Comparison of ENCODE assay signal across 9 cellular contexts in the genomic region with DNA sequence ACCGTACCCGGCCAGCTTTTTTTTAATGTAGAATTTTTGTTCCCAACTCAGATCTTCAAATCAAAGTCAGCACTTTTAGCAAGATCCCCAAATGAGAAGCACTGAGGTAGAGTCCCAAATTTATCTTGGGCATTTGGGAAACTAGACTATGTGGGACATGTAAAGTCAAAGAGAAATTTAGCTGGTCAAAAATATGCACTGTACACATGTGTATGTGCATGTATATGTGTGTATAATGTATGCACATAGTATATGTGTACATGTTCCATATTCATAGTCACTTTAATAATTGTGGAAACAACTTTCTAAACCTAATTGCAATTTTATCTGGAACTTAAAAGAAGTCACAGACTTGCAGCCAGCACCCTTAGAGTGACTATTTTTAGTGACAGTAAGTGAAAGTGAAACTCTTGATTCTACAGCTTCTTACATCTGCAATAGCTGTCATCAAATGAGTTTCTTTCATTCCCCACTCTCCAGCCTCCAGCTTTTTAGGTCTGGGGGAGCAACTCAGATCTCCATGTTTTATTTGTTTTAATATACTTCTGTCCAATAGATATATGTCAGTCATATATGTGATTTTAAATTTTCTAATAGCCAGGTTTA. TPM values are rescaled to one million over a fixed set of nuclear protein-coding genes. Genes with fewer than 3 reads are reported as not detected.
DNase-seq lines count a peak whose midpoint lies in the region; ATAC-seq and TF ChIP-seq lines count a peak whose summit lies in the region.
"Had no signal": no experiment of that assay in that cellular context is flagged by ENCODE, and none has a peak within 500 bp of the region (broad histone marks: within the 10 kb centered on the region; RNA-seq: fewer than 3 reads in every experiment).

No MANE protein-coding gene starts in this region.

- no peaks in the 10 kb centered on the region for H3K27me3 ChIP-seq in neural progenitor cell

- TF ChIP-seq CTCF in neural progenitor cell (IDR thresholded peaks at IDR 0.05): no peak

- DNase-seq in CD1c-positive myeloid dendritic cell (ENCODE audit: extremely low spot score) (peak; percentile 5), cerebellum (ENCODE audit: low spot score) (no peak), neural progenitor cell (ENCODE audit: low spot score) (no peak), dermis blood vessel endothelial cell (no peak), NCI-H2196 (lab: John Stamatoyannopoulos, UW; ENCODE audit: unreplicated experiment) (no peak)
- no peak for DNase-seq in central memory CD8-positive, alpha-beta T cell (ENCODE audit: low spot score in 2 of 2)

- no peaks in the 10 kb centered on the region for H3F3A ChIP-seq in neural progenitor cell (ENCODE audit: low read depth)

- peaks cover 16% of the 10 kb centered on the region for H3K36me3 Mint-ChIP-seq in central memory CD8-positive, alpha-beta T cell (ENCODE audit: insufficient read depth)
- H3K36me3 Mint-ChIP-seq in neural progenitor cell: peaks cover 17% of the 10 kb centered on the region

- no peak overlapping the region for H3K4me3 Mint-ChIP-seq in central memory CD8-positive, alpha-beta T cell
- no peak overlapping the region for H3K4me3 Mint-ChIP-seq in neural progenitor cell

- H3K27ac ChIP-seq in neural progenitor cell: no peak overlapping the region

- no peaks in the 10 kb centered on the region for H3K36me3 ChIP-seq in neural progenitor cell

- ATAC-seq in GM19372 (IDR thresholded peaks at IDR 0.05; ENCODE audit: low read depth, unreplicated experiment) (peak; percentile 92), HG03342 (IDR thresholded peaks at IDR 0.05; ENCODE audit: unreplicated experiment) (peak; percentile 94)
- ATAC-seq in central memory CD8-positive, alpha-beta T cell (replicated peaks; ENCODE audit: extremely low read depth, poor library complexity, severe bottlenecking): peak; percentile 49

- H3K9me3 Mint-ChIP-seq in central memory CD8-positive, alpha-beta T cell: no peaks in the 10 kb centered on the region
- H3K9me3 Mint-ChIP-seq in neural progenitor cell: no peaks in the 10 kb centered on the region

- peaks cover 3% of the 10 kb centered on the region for H3K4me1 ChIP-seq in neural progenitor cell

- no peak overlapping the region for H3K4me2 ChIP-seq in neural progenitor cell

- no peak overlapping the region for H3K9ac ChIP-seq in neural progenitor cell

- H3K79me2 ChIP-seq in neural progenitor cell (ENCODE audit: low read depth): no peaks in the 10 kb centered on the region

- no peaks in the 10 kb centered on the region for H3K4me1 Mint-ChIP-seq in central memory CD8-positive, alpha-beta T cell
- H3K4me1 Mint-ChIP-seq in neural progenitor cell: no peaks in the 10 kb centered on the region
- H3K4me1 Mint-ChIP-seq: brain had no signal

- H3K9me3 ChIP-seq in neural progenitor cell (ENCODE audit: low read depth): no peaks in the 10 kb centered on the region

- no peak overlapping the region for H2AFZ ChIP-seq in neural progenitor cell (replicated peaks)

- H3K27me3 Mint-ChIP-seq in central memory CD8-positive, alpha-beta T cell: no peaks in the 10 kb centered on the region
- H3K27me3 Mint-ChIP-seq in neural progenitor cell (ENCODE audit: insufficient read depth, low read depth): no peaks in the 10 kb centered on the region
- H3K27me3 Mint-ChIP-seq: brain had no signal

- H3K27ac Mint-ChIP-seq in central memory CD8-positive, alpha-beta T cell (ENCODE audit: low read depth): no peak overlapping the region
- H3K27ac Mint-ChIP-seq in neural progenitor cell: no peak overlapping the region
- H3K27ac Mint-ChIP-seq: brain had no signal

- H4K20me1 ChIP-seq in neural progenitor cell (ENCODE audit: low read depth): no peaks in the 10 kb centered on the region

- H3K4me3 ChIP-seq in neural progenitor cell: no peak overlapping the region

RNA-seq across cellular contexts. Expression of gene CDC40, which starts 53.6 kb away (rescaled TPM):
- total RNA-seq in cerebellum (18.2 TPM), neural progenitor cell (ENCODE audit: low replicate concordance) (24.9 and 40.1 TPM in 2 replicates), dermis blood vessel endothelial cell (22.0 and 32.8 TPM in 2 replicates)

RNA-seq across cellular contexts. Expression of gene WASF1, which starts 54.4 kb away (rescaled TPM):
- total RNA-seq in cerebellum (48.3 TPM), neural progenitor cell (ENCODE audit: low replicate concordance) (57.8 and 81.1 TPM in 2 replicates), dermis blood vessel endothelial cell (11.4 and 22.0 TPM in 2 replicates)
